ENCODE assay signal across 1 cellular context in the genomic region with DNA sequence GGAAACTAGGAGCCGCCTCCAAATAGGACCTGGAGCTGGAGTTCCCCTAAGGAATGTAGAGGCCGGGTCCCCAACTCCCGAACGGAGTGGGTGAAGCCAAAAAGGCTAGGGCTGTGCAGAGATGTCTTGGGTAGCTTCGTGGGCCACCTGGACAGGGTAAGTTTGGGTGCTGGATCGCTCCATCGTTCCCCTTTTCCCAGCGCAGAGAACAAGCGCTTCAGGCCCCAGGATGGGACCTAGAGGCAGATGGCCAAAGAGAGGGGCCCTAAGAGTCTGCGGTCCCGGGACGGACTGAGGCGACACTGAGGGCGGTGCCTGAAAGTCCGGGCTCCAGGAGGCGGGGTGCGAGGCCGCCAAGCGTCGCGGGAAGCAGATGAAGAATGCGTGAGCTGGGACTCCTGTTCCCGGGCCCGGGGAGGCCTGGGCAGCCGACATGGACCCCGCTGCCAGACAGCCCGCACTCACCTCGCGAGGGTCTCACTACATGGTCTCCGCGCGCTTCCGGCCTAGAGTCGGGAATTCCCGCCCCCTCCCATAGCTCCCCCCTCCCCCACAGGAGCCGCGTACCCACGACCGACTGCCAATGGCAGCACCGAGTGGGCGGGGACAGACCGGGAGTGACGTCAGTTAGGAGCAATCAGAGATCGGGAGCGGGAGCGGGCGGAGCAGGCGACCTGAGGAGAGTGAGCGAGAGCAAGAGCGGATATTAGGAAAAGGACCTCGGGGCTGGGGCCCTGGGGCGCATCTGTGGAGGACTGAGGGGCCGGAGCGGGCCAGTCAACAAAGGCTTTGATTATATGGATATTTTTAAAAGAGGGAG.
TF ChIP-seq lines count a peak whose summit lies in the region.

A gene with protein sequence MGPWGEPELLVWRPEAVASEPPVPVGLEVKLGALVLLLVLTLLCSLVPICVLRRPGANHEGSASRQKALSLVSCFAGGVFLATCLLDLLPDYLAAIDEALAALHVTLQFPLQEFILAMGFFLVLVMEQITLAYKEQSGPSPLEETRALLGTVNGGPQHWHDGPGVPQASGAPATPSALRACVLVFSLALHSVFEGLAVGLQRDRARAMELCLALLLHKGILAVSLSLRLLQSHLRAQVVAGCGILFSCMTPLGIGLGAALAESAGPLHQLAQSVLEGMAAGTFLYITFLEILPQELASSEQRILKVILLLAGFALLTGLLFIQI (minus strand): TSS at position 508 of the 820 bp plus-strand sequence. CDS start 822 bp downstream, outside the sequence.

TF ChIP-seq in HepG2, 621 proteins besides CTCF, POLR2A, EP300 and RAD21 (continued from another document and continues in another):
- TF ChIP-seq, protein P1, sequence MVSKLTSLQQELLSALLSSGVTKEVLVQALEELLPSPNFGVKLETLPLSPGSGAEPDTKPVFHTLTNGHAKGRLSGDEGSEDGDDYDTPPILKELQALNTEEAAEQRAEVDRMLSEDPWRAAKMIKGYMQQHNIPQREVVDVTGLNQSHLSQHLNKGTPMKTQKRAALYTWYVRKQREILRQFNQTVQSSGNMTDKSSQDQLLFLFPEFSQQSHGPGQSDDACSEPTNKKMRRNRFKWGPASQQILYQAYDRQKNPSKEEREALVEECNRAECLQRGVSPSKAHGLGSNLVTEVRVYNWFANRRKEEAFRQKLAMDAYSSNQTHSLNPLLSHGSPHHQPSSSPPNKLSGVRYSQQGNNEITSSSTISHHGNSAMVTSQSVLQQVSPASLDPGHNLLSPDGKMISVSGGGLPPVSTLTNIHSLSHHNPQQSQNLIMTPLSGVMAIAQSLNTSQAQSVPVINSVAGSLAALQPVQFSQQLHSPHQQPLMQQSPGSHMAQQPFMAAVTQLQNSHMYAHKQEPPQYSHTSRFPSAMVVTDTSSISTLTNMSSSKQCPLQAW (CRISPR knock-in tag; IDR thresholded peaks at IDR 0.05), result peak; percentile 65; the same call in 1 of the 2 replicates
- TF ChIP-seq, protein P2, sequence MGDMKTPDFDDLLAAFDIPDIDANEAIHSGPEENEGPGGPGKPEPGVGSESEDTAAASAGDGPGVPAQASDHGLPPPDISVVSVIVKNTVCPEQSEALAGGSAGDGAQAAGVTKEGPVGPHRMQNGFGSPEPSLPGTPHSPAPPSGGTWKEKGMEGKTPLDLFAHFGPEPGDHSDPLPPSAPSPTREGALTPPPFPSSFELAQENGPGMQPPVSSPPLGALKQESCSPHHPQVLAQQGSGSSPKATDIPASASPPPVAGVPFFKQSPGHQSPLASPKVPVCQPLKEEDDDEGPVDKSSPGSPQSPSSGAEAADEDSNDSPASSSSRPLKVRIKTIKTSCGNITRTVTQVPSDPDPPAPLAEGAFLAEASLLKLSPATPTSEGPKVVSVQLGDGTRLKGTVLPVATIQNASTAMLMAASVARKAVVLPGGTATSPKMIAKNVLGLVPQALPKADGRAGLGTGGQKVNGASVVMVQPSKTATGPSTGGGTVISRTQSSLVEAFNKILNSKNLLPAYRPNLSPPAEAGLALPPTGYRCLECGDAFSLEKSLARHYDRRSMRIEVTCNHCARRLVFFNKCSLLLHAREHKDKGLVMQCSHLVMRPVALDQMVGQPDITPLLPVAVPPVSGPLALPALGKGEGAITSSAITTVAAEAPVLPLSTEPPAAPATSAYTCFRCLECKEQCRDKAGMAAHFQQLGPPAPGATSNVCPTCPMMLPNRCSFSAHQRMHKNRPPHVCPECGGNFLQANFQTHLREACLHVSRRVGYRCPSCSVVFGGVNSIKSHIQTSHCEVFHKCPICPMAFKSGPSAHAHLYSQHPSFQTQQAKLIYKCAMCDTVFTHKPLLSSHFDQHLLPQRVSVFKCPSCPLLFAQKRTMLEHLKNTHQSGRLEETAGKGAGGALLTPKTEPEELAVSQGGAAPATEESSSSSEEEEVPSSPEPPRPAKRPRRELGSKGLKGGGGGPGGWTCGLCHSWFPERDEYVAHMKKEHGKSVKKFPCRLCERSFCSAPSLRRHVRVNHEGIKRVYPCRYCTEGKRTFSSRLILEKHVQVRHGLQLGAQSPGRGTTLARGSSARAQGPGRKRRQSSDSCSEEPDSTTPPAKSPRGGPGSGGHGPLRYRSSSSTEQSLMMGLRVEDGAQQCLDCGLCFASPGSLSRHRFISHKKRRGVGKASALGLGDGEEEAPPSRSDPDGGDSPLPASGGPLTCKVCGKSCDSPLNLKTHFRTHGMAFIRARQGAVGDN (CRISPR knock-in tag; IDR thresholded peaks at IDR 0.05), result peak; percentile 71
- TF ChIP-seq ZNF124 (CRISPR knock-in tag; IDR thresholded peaks at IDR 0.05) (no peak), ZNF24 (IDR thresholded peaks at IDR 0.05) (no peak), TEAD3 (CRISPR knock-in tag; optimal IDR thresholded peaks at IDR 0.05; ENCODE audit: borderline replicate concordance) (no peak), ARNT2 (CRISPR knock-in tag; IDR thresholded peaks at IDR 0.05; ENCODE audit: low read depth) (no peak), HDAC2 (CRISPR knock-in tag; IDR thresholded peaks at IDR 0.05) (peak; percentile 14; the same call in 1 of the 2 replicates), ZNF766 (CRISPR knock-in tag; IDR thresholded peaks at IDR 0.05; ENCODE audit: borderline replicate concordance) (0 out of 2 replicates have a peak, but pooled peaks have one; percentile 20), PHF8 (CRISPR knock-in tag; IDR thresholded peaks at IDR 0.05) (peak; percentile 52; the same call in 1 of the 2 replicates), SRSF4 (IDR thresholded peaks at IDR 0.05; ENCODE audit: low read depth, low read length, poor library complexity, severe bottlenecking) (no peak), ZNF547 (CRISPR knock-in tag; IDR thresholded peaks at IDR 0.05) (no peak; the same call in 1 of the 2 replicates), IKZF4 (CRISPR knock-in tag; IDR thresholded peaks at IDR 0.05; ENCODE audit: borderline replicate concordance, low read depth, not compliant biosample characterization) (no peak), ZNF451 (CRISPR knock-in tag; IDR thresholded peaks at IDR 0.05) (no peak), RORA (CRISPR knock-in tag; IDR thresholded peaks at IDR 0.05) (no peak), CEBPB (IDR thresholded peaks at IDR 0.05; ENCODE audit: borderline replicate concordance, low read depth, low read length) (no peak), NR1H2 (CRISPR knock-in tag; IDR thresholded peaks at IDR 0.05; ENCODE audit: borderline replicate concordance, low read depth) (no peak), ZSCAN31 (CRISPR knock-in tag; IDR thresholded peaks at IDR 0.05; ENCODE audit: low read depth) (no peak; the same call in 1 of the 2 replicates), ZNF382 (CRISPR knock-in tag; IDR thresholded peaks at IDR 0.05; ENCODE audit: borderline replicate concordance) (no peak), NFE2L1 (CRISPR knock-in tag; IDR thresholded peaks at IDR 0.05; ENCODE audit: borderline replicate concordance) (no peak), ZSCAN12 (CRISPR knock-in tag; IDR thresholded peaks at IDR 0.05) (no peak), SRSF1 (optimal IDR thresholded peaks at IDR 0.05; ENCODE audit: low read depth, low read length) (peak; percentile 43), TAF15 (IDR thresholded peaks at IDR 0.05; ENCODE audit: low read depth, low read length, poor library complexity, severe bottlenecking) (peak; percentile 23), ZNF792 (CRISPR knock-in tag; IDR thresholded peaks at IDR 0.05) (no peak; the same call in 1 of the 2 replicates), ZZZ3 (CRISPR knock-in tag; IDR thresholded peaks at IDR 0.05; ENCODE audit: borderline replicate concordance) (no peak; the same call in 1 of the 2 replicates), BHLHE40 (IDR thresholded peaks at IDR 0.05; ENCODE audit: low read length) (no peak)
- TF ChIP-seq, protein P3, sequence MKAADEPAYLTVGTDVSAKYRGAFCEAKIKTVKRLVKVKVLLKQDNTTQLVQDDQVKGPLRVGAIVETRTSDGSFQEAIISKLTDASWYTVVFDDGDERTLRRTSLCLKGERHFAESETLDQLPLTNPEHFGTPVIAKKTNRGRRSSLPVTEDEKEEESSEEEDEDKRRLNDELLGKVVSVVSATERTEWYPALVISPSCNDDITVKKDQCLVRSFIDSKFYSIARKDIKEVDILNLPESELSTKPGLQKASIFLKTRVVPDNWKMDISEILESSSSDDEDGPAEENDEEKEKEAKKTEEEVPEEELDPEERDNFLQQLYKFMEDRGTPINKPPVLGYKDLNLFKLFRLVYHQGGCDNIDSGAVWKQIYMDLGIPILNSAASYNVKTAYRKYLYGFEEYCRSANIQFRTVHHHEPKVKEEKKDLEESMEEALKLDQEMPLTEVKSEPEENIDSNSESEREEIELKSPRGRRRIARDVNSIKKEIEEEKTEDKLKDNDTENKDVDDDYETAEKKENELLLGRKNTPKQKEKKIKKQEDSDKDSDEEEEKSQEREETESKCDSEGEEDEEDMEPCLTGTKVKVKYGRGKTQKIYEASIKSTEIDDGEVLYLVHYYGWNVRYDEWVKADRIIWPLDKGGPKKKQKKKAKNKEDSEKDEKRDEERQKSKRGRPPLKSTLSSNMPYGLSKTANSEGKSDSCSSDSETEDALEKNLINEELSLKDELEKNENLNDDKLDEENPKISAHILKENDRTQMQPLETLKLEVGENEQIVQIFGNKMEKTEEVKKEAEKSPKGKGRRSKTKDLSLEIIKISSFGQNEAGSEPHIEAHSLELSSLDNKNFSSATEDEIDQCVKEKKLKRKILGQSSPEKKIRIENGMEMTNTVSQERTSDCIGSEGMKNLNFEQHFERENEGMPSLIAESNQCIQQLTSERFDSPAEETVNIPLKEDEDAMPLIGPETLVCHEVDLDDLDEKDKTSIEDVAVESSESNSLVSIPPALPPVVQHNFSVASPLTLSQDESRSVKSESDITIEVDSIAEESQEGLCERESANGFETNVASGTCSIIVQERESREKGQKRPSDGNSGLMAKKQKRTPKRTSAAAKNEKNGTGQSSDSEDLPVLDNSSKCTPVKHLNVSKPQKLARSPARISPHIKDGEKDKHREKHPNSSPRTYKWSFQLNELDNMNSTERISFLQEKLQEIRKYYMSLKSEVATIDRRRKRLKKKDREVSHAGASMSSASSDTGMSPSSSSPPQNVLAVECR (CRISPR knock-in tag; IDR thresholded peaks at IDR 0.05; ENCODE audit: borderline replicate concordance), result peak; percentile 75; the same call in 1 of the 2 replicates
- TF ChIP-seq, protein P4, sequence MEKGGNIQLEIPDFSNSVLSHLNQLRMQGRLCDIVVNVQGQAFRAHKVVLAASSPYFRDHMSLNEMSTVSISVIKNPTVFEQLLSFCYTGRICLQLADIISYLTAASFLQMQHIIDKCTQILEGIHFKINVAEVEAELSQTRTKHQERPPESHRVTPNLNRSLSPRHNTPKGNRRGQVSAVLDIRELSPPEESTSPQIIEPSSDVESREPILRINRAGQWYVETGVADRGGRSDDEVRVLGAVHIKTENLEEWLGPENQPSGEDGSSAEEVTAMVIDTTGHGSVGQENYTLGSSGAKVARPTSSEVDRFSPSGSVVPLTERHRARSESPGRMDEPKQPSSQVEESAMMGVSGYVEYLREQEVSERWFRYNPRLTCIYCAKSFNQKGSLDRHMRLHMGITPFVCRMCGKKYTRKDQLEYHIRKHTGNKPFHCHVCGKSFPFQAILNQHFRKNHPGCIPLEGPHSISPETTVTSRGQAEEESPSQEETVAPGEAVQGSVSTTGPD (CRISPR knock-in tag; IDR thresholded peaks at IDR 0.05), result no peak
- TF ChIP-seq, protein P5, sequence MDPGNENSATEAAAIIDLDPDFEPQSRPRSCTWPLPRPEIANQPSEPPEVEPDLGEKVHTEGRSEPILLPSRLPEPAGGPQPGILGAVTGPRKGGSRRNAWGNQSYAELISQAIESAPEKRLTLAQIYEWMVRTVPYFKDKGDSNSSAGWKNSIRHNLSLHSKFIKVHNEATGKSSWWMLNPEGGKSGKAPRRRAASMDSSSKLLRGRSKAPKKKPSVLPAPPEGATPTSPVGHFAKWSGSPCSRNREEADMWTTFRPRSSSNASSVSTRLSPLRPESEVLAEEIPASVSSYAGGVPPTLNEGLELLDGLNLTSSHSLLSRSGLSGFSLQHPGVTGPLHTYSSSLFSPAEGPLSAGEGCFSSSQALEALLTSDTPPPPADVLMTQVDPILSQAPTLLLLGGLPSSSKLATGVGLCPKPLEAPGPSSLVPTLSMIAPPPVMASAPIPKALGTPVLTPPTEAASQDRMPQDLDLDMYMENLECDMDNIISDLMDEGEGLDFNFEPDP (CRISPR knock-in tag; conservative IDR thresholded peaks at IDR 0.05), result no peak
- TF ChIP-seq, protein P6, sequence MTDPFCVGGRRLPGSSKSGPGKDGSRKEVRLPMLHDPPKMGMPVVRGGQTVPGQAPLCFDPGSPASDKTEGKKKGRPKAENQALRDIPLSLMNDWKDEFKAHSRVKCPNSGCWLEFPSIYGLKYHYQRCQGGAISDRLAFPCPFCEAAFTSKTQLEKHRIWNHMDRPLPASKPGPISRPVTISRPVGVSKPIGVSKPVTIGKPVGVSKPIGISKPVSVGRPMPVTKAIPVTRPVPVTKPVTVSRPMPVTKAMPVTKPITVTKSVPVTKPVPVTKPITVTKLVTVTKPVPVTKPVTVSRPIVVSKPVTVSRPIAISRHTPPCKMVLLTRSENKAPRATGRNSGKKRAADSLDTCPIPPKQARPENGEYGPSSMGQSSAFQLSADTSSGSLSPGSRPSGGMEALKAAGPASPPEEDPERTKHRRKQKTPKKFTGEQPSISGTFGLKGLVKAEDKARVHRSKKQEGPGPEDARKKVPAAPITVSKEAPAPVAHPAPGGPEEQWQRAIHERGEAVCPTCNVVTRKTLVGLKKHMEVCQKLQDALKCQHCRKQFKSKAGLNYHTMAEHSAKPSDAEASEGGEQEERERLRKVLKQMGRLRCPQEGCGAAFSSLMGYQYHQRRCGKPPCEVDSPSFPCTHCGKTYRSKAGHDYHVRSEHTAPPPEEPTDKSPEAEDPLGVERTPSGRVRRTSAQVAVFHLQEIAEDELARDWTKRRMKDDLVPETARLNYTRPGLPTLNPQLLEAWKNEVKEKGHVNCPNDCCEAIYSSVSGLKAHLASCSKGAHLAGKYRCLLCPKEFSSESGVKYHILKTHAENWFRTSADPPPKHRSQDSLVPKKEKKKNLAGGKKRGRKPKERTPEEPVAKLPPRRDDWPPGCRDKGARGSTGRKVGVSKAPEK (CRISPR knock-in tag; IDR thresholded peaks at IDR 0.05; ENCODE audit: borderline replicate concordance), result no peak
- TF ChIP-seq, protein P7, sequence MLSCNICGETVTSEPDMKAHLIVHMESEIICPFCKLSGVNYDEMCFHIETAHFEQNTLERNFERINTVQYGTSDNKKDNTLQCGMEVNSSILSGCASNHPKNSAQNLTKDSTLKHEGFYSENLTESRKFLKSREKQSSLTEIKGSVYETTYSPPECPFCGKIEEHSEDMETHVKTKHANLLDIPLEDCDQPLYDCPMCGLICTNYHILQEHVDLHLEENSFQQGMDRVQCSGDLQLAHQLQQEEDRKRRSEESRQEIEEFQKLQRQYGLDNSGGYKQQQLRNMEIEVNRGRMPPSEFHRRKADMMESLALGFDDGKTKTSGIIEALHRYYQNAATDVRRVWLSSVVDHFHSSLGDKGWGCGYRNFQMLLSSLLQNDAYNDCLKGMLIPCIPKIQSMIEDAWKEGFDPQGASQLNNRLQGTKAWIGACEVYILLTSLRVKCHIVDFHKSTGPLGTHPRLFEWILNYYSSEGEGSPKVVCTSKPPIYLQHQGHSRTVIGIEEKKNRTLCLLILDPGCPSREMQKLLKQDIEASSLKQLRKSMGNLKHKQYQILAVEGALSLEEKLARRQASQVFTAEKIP (CRISPR knock-in tag; IDR thresholded peaks at IDR 0.05; ENCODE audit: borderline replicate concordance), result no peak
- TF ChIP-seq, protein P8, sequence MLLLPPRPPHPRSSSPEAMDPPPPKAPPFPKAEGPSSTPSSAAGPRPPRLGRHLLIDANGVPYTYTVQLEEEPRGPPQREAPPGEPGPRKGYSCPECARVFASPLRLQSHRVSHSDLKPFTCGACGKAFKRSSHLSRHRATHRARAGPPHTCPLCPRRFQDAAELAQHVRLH (CRISPR knock-in tag; IDR thresholded peaks at IDR 0.05; ENCODE audit: borderline replicate concordance, low read depth), result no peak
- TF ChIP-seq, protein P9, sequence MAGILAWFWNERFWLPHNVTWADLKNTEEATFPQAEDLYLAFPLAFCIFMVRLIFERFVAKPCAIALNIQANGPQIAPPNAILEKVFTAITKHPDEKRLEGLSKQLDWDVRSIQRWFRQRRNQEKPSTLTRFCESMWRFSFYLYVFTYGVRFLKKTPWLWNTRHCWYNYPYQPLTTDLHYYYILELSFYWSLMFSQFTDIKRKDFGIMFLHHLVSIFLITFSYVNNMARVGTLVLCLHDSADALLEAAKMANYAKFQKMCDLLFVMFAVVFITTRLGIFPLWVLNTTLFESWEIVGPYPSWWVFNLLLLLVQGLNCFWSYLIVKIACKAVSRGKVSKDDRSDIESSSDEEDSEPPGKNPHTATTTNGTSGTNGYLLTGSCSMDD (CRISPR knock-in tag; IDR thresholded peaks at IDR 0.05), result no peak
